8 cellular contexts compared by ENCODE assay signal in genomic region chr12:7994731-7995205, GRCh38. TPM values are rescaled to one million over a fixed set of nuclear protein-coding genes. Genes with fewer than 3 reads are reported as not detected.
DNase-seq lines count a peak whose midpoint lies in the region; ATAC-seq, FAIRE-seq and TF ChIP-seq lines count a peak whose summit lies in the region.

No MANE protein-coding gene starts in this region.

- no peaks in the 10 kb centered on the region for H3K36me3 ChIP-seq in right atrium auricular region
- H3K36me3 ChIP-seq in heart left ventricle, result no peaks in the 10 kb centered on the region
- H3K36me3 ChIP-seq in vagina, result no peaks in the 10 kb centered on the region

- no peaks in the 10 kb centered on the region for H3K27me3 ChIP-seq in right atrium auricular region
- H3K27me3 ChIP-seq in heart left ventricle, result no peaks in the 10 kb centered on the region
- no peaks in the 10 kb centered on the region for H3K27me3 ChIP-seq in vagina

- H3K9me3 ChIP-seq in right atrium auricular region, result peaks cover 0 to 7% of the 10 kb centered on the region in 2 donors
- peaks cover 0 to 18% (median 4%) of the 10 kb centered on the region in 12 donors for H3K9me3 ChIP-seq in heart left ventricle
- no peaks in the 10 kb centered on the region for H3K9me3 ChIP-seq in vagina

- H3K4me1 ChIP-seq in right atrium auricular region (no peaks in the 10 kb centered on the region), heart left ventricle (peaks cover 0 to 29% (median 0%) of the 10 kb centered on the region in 12 donors), vagina (no peaks in the 10 kb centered on the region)

- peak; percentile 21 for ATAC-seq in Right ventricle myocardium inferior
- peak in 3 of 4 donors; percentile 27 to 59 (median 28) for ATAC-seq in heart left ventricle
- no peak for ATAC-seq in GM18873 (IDR thresholded peaks at IDR 0.05; ENCODE audit: low FRiP score, unreplicated experiment)

- no peak for TF ChIP-seq POLR2A in heart left ventricle (IDR thresholded peaks at IDR 0.05)
- no peak for TF ChIP-seq POLR2A in vagina (IDR thresholded peaks at IDR 0.05)

- no peak for TF ChIP-seq CTCF in right atrium auricular region (IDR thresholded peaks at IDR 0.05)
- no peak for TF ChIP-seq CTCF in heart left ventricle (IDR thresholded peaks at IDR 0.05)
- TF ChIP-seq CTCF in vagina (IDR thresholded peaks at IDR 0.05), result no peak

- WGBS in heart left ventricle, 4 donors, result 63 to 69% (median 68%) methylated on average over 7 of the region's 7 CpGs

- H3K27ac ChIP-seq in right atrium auricular region (peak overlapping the region in 1 of 2 donors; percentile 4), heart left ventricle (peak overlapping the region in 4 of 12 donors; percentile 11 to 58 (median 29)), vagina (peak overlapping the region; percentile 63)

- H3K4me3 ChIP-seq in right atrium auricular region (no peak overlapping the region), heart left ventricle (no peak overlapping the region), vagina (no peak overlapping the region)

- DNase-seq in Right ventricle myocardium inferior (ENCODE audit: missing footprints), result no peak
- no peak for DNase-seq in right atrium auricular region (ENCODE audit: low spot score)
- DNase-seq in RCC 7860 (ENCODE audit: low spot score), result peak; percentile 7
- DNase-seq in heart left ventricle, result no peak
- DNase-seq in vagina (ENCODE audit: extremely low spot score in 2 of 2), result no peak
- no peak for DNase-seq in NCI-H187 treated with DMSO at 0.1 percent for 48 hours (lab: John Stamatoyannopoulos, UW)
- DNase-seq in effector CD4-positive, alpha-beta T cell, result no peak

- FAIRE-seq in RCC 7860 (lab: Jason Lieb, UNC), result peak; percentile 56

- intact Hi-C loops in Right ventricle myocardium inferior (cut with DNase I) (loop anchor here (2.0 kb wide), 2 partner anchors 62 to 134 kb away; no protein-coding TSS in a partner anchor), heart left ventricle (cut with DNase I) (loop anchor here (1.0 to 5.0 kb wide), 8 partner anchors 57 to 137 kb away; partner anchors contain the start of gene SLC2A3 (in 1 of the 10)), vagina (cut with DNase I) (loop anchor here (2.0 kb wide), 1 partner anchor 60 kb away; no protein-coding TSS in a partner anchor)

RNA-seq across cellular contexts. Expression of gene FOXJ2, which starts 37.7 kb away (rescaled TPM):
- total RNA-seq in Right ventricle myocardium inferior (23.4 TPM), right atrium auricular region (10 to 100 TPM; 19.9 to 22.1 TPM), heart left ventricle (10 to 100 TPM; 22.7 to 34.7 (median 24.9) TPM), vagina (24.8 TPM)
- 10 to 100 TPM in 1 of 2 donors, 1 to 10 TPM in 1; 9.4 to 20.3 TPM for polyA plus RNA-seq in heart left ventricle

RNA-seq across cellular contexts. Expression of gene SLC2A3, which starts 58.8 kb away (rescaled TPM):
- 11.7 TPM for total RNA-seq in Right ventricle myocardium inferior
- total RNA-seq in right atrium auricular region, result 10 to 100 TPM; 13.7 to 17.5 TPM
- total RNA-seq in heart left ventricle, result 10 to 100 TPM in 4 of 9 donors, 1 to 10 TPM in 5; 6.3 to 76.9 (median 9.4) TPM
- 1 to 10 TPM; 4.6 to 4.8 TPM for polyA plus RNA-seq in heart left ventricle
- total RNA-seq in vagina, result 71.7 TPM
